Comparison of ENCODE assay signal across 15 cellular contexts in the genomic region with DNA sequence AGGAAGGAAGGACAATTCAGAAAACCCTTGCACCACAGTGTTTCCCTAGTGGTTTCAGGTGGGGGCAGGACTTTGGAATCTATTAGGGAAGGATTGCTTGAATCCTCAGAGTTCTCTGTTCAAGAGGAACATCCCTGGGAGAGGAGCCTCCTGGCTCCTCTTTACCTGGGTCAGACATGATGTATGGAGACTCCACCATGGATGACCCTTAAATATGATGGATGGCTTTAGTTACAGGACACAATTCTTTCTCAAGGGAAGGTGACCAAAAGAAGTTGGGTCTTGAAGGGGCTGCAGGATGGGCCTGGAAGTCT.
DNase-seq lines count a peak whose midpoint lies in the region; ATAC-seq, FAIRE-seq and TF ChIP-seq lines count a peak whose summit lies in the region.
"Had no signal": no experiment of that assay in that cellular context is flagged by ENCODE, and none has a peak within 500 bp of the region (broad histone marks: within the 10 kb centered on the region; RNA-seq: fewer than 3 reads in every experiment).

No MANE protein-coding gene starts in this region.

- TF ChIP-seq CTCF in A549 (IDR thresholded peaks at IDR 0.05) (no peak), astrocyte (IDR thresholded peaks at IDR 0.05; ENCODE audit: insufficient read depth, low read depth, low read length) (no peak)

- TF ChIP-seq EP300 in A549 (IDR thresholded peaks at IDR 0.05): no peak

- CTCF ChIA-PET in A549 (lab: Yijun Ruan, JAX): interaction anchor here (0.5 to 3.9 kb wide), 46 partner anchors 9 to 910 kb away, joined by 3 to 32 read pairs (median 4); no protein-coding TSS in a partner anchor

- peak overlapping the region; percentile 30 for H3K9ac ChIP-seq in astrocyte (ENCODE audit: low read length)

- H3K36me3 Mint-ChIP-seq in astrocyte (ENCODE audit: low read depth, unreplicated experiment): no peaks in the 10 kb centered on the region
- H3K36me3 Mint-ChIP-seq: activated naive CD4-positive, alpha-beta T cell treated with anti-CD3 and anti-CD28 coated beads, Interleukin-2, amount 50 U/mL, for 24 hours; naive B cell had no signal

- no peak overlapping the region for H3K4me3 Mint-ChIP-seq in astrocyte (ENCODE audit: unreplicated experiment)

- no peaks in the 10 kb centered on the region for H3K9me3 Mint-ChIP-seq in astrocyte (ENCODE audit: unreplicated experiment)
- H3K9me3 Mint-ChIP-seq: activated naive CD4-positive, alpha-beta T cell treated with anti-CD3 and anti-CD28 coated beads, Interleukin-2, amount 50 U/mL, for 24 hours had no signal

- FAIRE-seq in A549 (lab: Jason Lieb, UNC) (no peak), astrocyte (lab: Jason Lieb, UNC) (no peak)
- FAIRE-seq: bronchial epithelial cell had no signal

- no peak for TF ChIP-seq POLR2A in A549 (IDR thresholded peaks at IDR 0.05; ENCODE audit: low read length)

- no peaks in the 10 kb centered on the region for H3K27me3 ChIP-seq in astrocyte (ENCODE audit: insufficient read depth, low read length)
- H3K27me3 ChIP-seq: right atrium auricular region had no signal

- H3K4me3 ChIP-seq in A549 (no peak overlapping the region), astrocyte (ENCODE audit: insufficient read depth, low read depth, low read length) (no peak overlapping the region)

- H3K9me3 ChIP-seq in A549: no peaks in the 10 kb centered on the region
- H3K9me3 ChIP-seq in astrocyte (ENCODE audit: insufficient read depth, low read depth, low read length): no peaks in the 10 kb centered on the region
- H3K9me3 ChIP-seq: heart right ventricle, right atrium auricular region had no signal

- H3K4me2 ChIP-seq in A549 (no peak overlapping the region), astrocyte (ENCODE audit: low read length) (no peak overlapping the region)

- POLR2A ChIA-PET in A549 (lab: Yijun Ruan, JAX): no interaction called here

- no peaks in the 10 kb centered on the region for H3K79me2 ChIP-seq in astrocyte (ENCODE audit: insufficient read depth, low read length)

- no peaks in the 10 kb centered on the region for H3K4me1 ChIP-seq in A549
- peaks cover 3% of the 10 kb centered on the region for H3K4me1 ChIP-seq in astrocyte (ENCODE audit: insufficient read depth, low read length)

- H4K20me1 ChIP-seq in astrocyte (ENCODE audit: insufficient read depth, low read length): no peaks in the 10 kb centered on the region

- no peak for TF ChIP-seq RAD21 in A549 (conservative IDR thresholded peaks at IDR 0.05 in 1 of 2, IDR thresholded peaks at IDR 0.05 in 1 of 2)

- peak overlapping the region; percentile 9 for H3K27ac Mint-ChIP-seq in astrocyte (ENCODE audit: unreplicated experiment)
- H3K27ac Mint-ChIP-seq: activated naive CD4-positive, alpha-beta T cell treated with anti-CD3 and anti-CD28 coated beads, Interleukin-2, amount 50 U/mL, for 24 hours had no signal

- H3K27me3 Mint-ChIP-seq in astrocyte (ENCODE audit: low read depth, unreplicated experiment): peaks cover 15% of the 10 kb centered on the region
- H3K27me3 Mint-ChIP-seq: activated naive CD4-positive, alpha-beta T cell treated with anti-CD3 and anti-CD28 coated beads, Interleukin-2, amount 50 U/mL, for 24 hours had no signal

- H2AFZ ChIP-seq in astrocyte (ENCODE audit: low read depth, low read length): no peak overlapping the region

- peak; percentile 16 to 58; a peak in 3 of 6 replicates for ATAC-seq in A549
- peak; percentile 4 for ATAC-seq in GM18870 (IDR thresholded peaks at IDR 0.05; ENCODE audit: unreplicated experiment)
- ATAC-seq in HG02973 (IDR thresholded peaks at IDR 0.05; ENCODE audit: unreplicated experiment): peak; percentile 19
- ATAC-seq in HG02571 (IDR thresholded peaks at IDR 0.05; ENCODE audit: unreplicated experiment): no peak
- no peak for ATAC-seq in GM18868 (IDR thresholded peaks at IDR 0.05; ENCODE audit: unreplicated experiment)

- DNase-seq in A549 (ENCODE audit: low read depth in 1 of 2, low spot score in 1 of 2) (no peak), astrocyte (ENCODE audit: low read depth) (no peak), epidermal melanocyte (ENCODE audit: insufficient read length, low spot score) (no peak), T-helper 9 cell (no peak)
- DNase-seq: SIG-M5, T1000 had no signal

- H3K36me3 ChIP-seq in astrocyte (ENCODE audit: insufficient read depth, low read length): no peaks in the 10 kb centered on the region
- H3K36me3 ChIP-seq: heart right ventricle, right atrium auricular region had no signal

- H3K4me1 Mint-ChIP-seq in astrocyte (ENCODE audit: low read depth, unreplicated experiment): no peaks in the 10 kb centered on the region

- H3K27ac ChIP-seq in A549 (no peak overlapping the region), astrocyte (ENCODE audit: low read depth, low read length) (no peak overlapping the region)
- H3K27ac ChIP-seq: right atrium auricular region had no signal

TF ChIP-seq in A549, 52 proteins besides CTCF, POLR2A, EP300 and RAD21:
- no peak for TF ChIP-seq HOXB5 (CRISPR knock-in tag; IDR thresholded peaks at IDR 0.05)
- TF ChIP-seq CEBPB (IDR thresholded peaks at IDR 0.05): no peak
- no peak for TF ChIP-seq FOSB (CRISPR knock-in tag; IDR thresholded peaks at IDR 0.05)
- no peak for TF ChIP-seq CBX2 (IDR thresholded peaks at IDR 0.05; ENCODE audit: borderline replicate concordance, low read depth)
- TF ChIP-seq POLR2AphosphoS2 (conservative IDR thresholded peaks at IDR 0.05; ENCODE audit: low read length): no peak
- TF ChIP-seq SREBF2 (IDR thresholded peaks at IDR 0.05): no peak
- no peak for TF ChIP-seq MAFK (IDR thresholded peaks at IDR 0.05; ENCODE audit: partially characterized antibody)

Comparison
In these comparisons a context has a peak if more than half of its experiments do, and no peak if none do; other contexts are left out.
1. ATAC-seq: peak in A549 (2 of 2), GM18870 (single experiment) and HG02973 (single experiment); none in HG02571 (single experiment) and GM18868 (single experiment).